In genomic region chr13:44311011-44311481, GRCh38 we compare ENCODE assay signal across 15 cellular contexts.
DNase-seq lines count a peak whose midpoint lies in the region; ATAC-seq and TF ChIP-seq lines count a peak whose summit lies in the region.
"Had no signal": no experiment of that assay in that cellular context is flagged by ENCODE, and none has a peak within 500 bp of the region (broad histone marks: within the 10 kb centered on the region; RNA-seq: fewer than 3 reads in every experiment).

No MANE protein-coding gene starts in this region.

- H3K9me3 ChIP-seq in esophagus (ENCODE audit: control insufficient read depth in 2 of 2, insufficient read depth in 1 of 2, low read depth in 1 of 2, low read length in 1 of 2), result no peaks in the 10 kb centered on the region
- H3K9me3 ChIP-seq: SJCRH30, uterus had no signal

- H3K4me1 ChIP-seq in esophagus (ENCODE audit: control insufficient read depth in 2 of 2, insufficient read depth in 2 of 2, low read length in 1 of 2), result peaks cover 5% of the 10 kb centered on the region in 2 donors

- no peaks in the 10 kb centered on the region for H3K27me3 ChIP-seq in esophagus (ENCODE audit: control insufficient read depth in 1 of 2, insufficient read depth in 2 of 2, low read length in 2 of 2)
- H3K27me3 ChIP-seq: SJCRH30, uterus had no signal

- DNase-seq in HT1080 (ENCODE audit: low read depth) (peak; percentile 58), NCI-H69 (lab: John Stamatoyannopoulos, UW) (peak; percentile 36), skeletal muscle cell (ENCODE audit: low read depth) (peak; percentile 87), AG08396 (ENCODE audit: low spot score) (no peak), erythroblast (lab: John Stamatoyannopoulos, UW) (no peak), hypothalamus (lab: John Stamatoyannopoulos, UW) (no peak)
- DNase-seq: activated T-cell treated with anti-CD3 and anti-CD28 coated beads, Interleukin-2, amount 50 U/mL, for 72 hours; glutamatergic neuron; KG1; NCI-H510A; uterus had no signal

- peak overlapping the region; percentile 10 to 36 for H3K27ac ChIP-seq in esophagus (ENCODE audit: low read depth in 2 of 2, low read length in 1 of 2)
- H3K27ac ChIP-seq: SJCRH30, uterus had no signal

- 39 to 41% methylated on average over 2 of the region's 2 CpGs for WGBS in esophagus, 2 donors

- no peak for ATAC-seq in HG03469 (IDR thresholded peaks at IDR 0.05; ENCODE audit: unreplicated experiment)
- ATAC-seq: activated T-cell treated with anti-CD3 and anti-CD28 coated beads, Interleukin-2, amount 50 U/mL, for 72 hours; WTC11 had no signal

- H3K4me3 ChIP-seq in esophagus (ENCODE audit: low read depth in 1 of 2, low read length in 2 of 2) (no peak overlapping the region), skeletal muscle cell (ENCODE audit: low read depth, low read length) (no peak overlapping the region)
- H3K4me3 ChIP-seq: SJCRH30, uterus had no signal

- TF ChIP-seq POLR2A in erythroblast (IDR thresholded peaks at IDR 0.05; ENCODE audit: low read length), result no peak

- no peaks in the 10 kb centered on the region for H3K36me3 ChIP-seq in esophagus (ENCODE audit: control insufficient read depth in 2 of 2, insufficient read depth in 2 of 2, low read length in 1 of 2)
- H3K36me3 ChIP-seq: SJCRH30, uterus had no signal

Comparison
In these comparisons a context has a peak if more than half of its experiments do, and no peak if none do; other contexts are left out.
1. DNase-seq: peak in HT1080 (single experiment), NCI-H69 (single experiment) and skeletal muscle cell (single experiment); none in AG08396 (single experiment), erythroblast (0 of 2) and hypothalamus (0 of 51).